In the genomic region with DNA sequence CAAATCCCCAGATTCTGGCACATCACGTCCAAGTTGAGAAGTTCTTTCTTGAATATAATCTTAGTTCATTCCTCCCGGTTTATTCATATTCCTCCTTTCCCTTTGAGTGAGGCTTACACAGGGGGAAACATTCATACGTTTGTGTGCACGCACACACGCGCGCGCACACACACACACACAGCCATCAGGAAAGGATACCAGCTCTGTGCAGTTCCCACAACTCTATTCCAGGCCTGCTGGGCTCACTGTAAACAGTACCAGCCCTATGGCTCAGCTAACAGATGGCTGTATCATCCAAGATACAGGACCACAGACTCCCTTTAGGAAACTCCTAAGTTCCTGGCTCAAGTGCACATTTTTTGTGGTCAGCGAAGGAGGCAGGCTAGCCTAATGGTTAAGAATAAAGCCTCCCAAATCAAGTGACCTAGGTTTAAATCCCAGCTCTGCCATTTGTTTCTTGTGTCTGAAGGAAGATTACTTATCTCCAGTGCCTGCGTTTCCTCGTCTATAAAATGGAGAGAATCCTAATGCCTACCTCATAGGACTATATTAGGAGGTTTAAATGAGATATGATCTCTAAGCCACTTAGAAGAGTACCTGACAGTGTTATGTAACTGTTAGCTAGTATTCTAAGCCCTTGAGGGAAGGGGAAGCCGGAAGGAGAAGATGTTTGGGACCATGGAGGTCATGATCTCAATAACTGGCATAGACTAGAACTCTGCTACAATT, we compare ENCODE assay signal across 9 cellular contexts. TPM values are rescaled to one million over a fixed set of nuclear protein-coding genes. Genes with fewer than 3 reads are reported as not detected.
DNase-seq lines count a peak whose midpoint lies in the region; ATAC-seq and TF ChIP-seq lines count a peak whose summit lies in the region.
"Had no signal": no experiment of that assay in that cellular context is flagged by ENCODE, and none has a peak within 500 bp of the region (broad histone marks: within the 10 kb centered on the region; RNA-seq: fewer than 3 reads in every experiment).

No MANE protein-coding gene starts in this region.

- DNase-seq in Daoy (ENCODE audit: low read depth) (peak; percentile 26), UCSD-AML1 (lab: John Stamatoyannopoulos, UW; ENCODE audit: unreplicated experiment) (peak; percentile 46), esophagus squamous epithelium (lab: John Stamatoyannopoulos, UW) (no peak), renal cortical epithelial cell (ENCODE audit: low read depth) (peak; percentile 13), T1000 (lab: John Stamatoyannopoulos, UW) (no peak), SHP77 (lab: John Stamatoyannopoulos, UW) (no peak)
- DNase-seq: NCI-H1694 had no signal

- no peak for TF ChIP-seq CTCF in esophagus squamous epithelium (IDR thresholded peaks at IDR 0.05)

- H3K36me3 ChIP-seq in esophagus squamous epithelium, result peaks cover 0 to 14% (median 0%) of the 10 kb centered on the region in 3 donors

- intact Hi-C loops in esophagus squamous epithelium (cut with DNase I), result loop anchor here (5.0 kb wide), 1 partner anchor 264 kb away; a partner anchor contains a TSS

- no peak for TF ChIP-seq POLR2A in esophagus squamous epithelium (IDR thresholded peaks at IDR 0.05)

- peak overlapping the region; percentile 88 to 97 (median 94) for H3K27ac ChIP-seq in esophagus squamous epithelium

- H3K4me1 ChIP-seq in esophagus squamous epithelium, result peaks cover 58 to 94% (median 62%) of the 10 kb centered on the region in 3 donors

- H3K4me3 ChIP-seq in esophagus squamous epithelium, result peak overlapping the region; percentile 56 to 91 (median 86)

- 46 to 47% methylated on average over 11 to 12 of the region's 12 CpGs for WGBS in esophagus squamous epithelium, 2 donors

- H3K27me3 ChIP-seq in esophagus squamous epithelium, result no peaks in the 10 kb centered on the region

- H3K9me3 ChIP-seq in esophagus squamous epithelium, result no peaks in the 10 kb centered on the region

- ATAC-seq in HG03045 (IDR thresholded peaks at IDR 0.05; ENCODE audit: unreplicated experiment) (no peak), GM18909 (IDR thresholded peaks at IDR 0.05; ENCODE audit: poor library complexity, unreplicated experiment) (no peak)

RNA-seq across cellular contexts. Expression of a gene that starts 3.7 kb away (rescaled TPM):
- total RNA-seq in Daoy (2014; rRNA removed; shearing (Covaris generic)), result 20.6 and 34.1 TPM in 2 replicates
- 10 to 100 TPM in 3 of 4 donors, 1 to 10 TPM in 1; 6.0 to 33.2 (median 10.8) TPM for total RNA-seq in esophagus squamous epithelium
- total RNA-seq in renal cortical epithelial cell, result 18.1 and 20.3 TPM in 2 replicates

Comparison
In these comparisons a context has a peak if more than half of its experiments do, and no peak if none do; other contexts are left out.
1. DNase-seq: peak in Daoy (single experiment), UCSD-AML1 (single experiment) and renal cortical epithelial cell (single experiment); none in esophagus squamous epithelium (single experiment), T1000 (single experiment) and SHP77 (0 of 2).